9 cellular contexts compared by ENCODE assay signal in the genomic region with DNA sequence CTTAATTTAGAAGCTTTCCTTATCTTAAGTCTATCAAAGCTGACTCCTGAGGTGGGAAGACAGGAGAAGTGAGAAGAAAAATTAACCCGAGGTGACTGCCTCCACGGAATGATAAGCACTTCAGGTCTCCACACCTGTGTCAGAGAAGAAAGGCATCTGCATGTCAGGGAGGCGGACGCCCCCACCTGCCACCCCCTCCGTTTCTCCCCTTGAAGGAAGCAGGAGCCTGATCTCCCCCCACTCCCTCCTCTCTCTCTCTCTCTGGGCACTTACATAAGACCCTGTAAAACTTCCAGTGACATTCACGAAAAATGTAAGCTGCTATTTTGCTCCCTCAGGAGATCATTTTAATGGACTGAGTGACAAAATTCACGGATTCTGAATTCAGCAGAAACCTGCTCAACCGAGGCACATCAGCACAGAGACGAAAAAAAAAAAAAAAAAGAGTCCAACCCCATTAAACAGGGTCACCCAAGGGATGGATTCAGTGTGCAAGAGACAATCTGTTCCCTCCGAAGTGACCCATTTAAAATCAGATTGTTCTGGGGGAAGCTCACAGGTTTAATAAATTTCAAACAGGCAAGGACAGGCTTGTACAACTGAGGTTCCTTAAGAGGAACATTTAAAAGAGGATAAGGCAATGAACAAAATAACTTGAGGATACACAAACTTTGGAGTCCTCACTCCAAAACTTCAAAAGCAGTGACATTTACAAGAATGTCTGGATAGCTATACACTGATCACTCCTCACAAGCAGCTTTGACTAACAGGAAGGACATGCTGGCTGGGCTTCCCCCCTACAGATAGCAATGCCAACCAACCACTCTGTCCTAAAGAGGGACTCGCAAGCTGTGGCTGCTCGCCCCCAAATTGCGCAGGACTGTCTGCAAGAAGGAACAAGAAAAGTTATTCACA. TPM values are rescaled to one million over a fixed set of nuclear protein-coding genes. Genes with fewer than 3 reads are reported as not detected.
DNase-seq lines count a peak whose midpoint lies in the region; ATAC-seq and TF ChIP-seq lines count a peak whose summit lies in the region.
"Had no signal": no experiment of that assay in that cellular context is flagged by ENCODE, and none has a peak within 500 bp of the region (broad histone marks: within the 10 kb centered on the region; RNA-seq: fewer than 3 reads in every experiment).

No MANE protein-coding gene starts in this region.

- peaks cover 16% of the 10 kb centered on the region for H3K4me1 Mint-ChIP-seq in CD14-positive monocyte

- no peak for TF ChIP-seq CTCF in CD14-positive monocyte (IDR thresholded peaks at IDR 0.05)

- H3K27ac ChIP-seq in duodenal mucosa (ENCODE audit: low read depth, low read length) = no peak overlapping the region
- no peak overlapping the region for H3K27ac ChIP-seq in muscle layer of duodenum (ENCODE audit: low read length)

- H3K27me3 ChIP-seq in duodenal mucosa (ENCODE audit: control insufficient read depth in 1 of 2, insufficient read depth in 2 of 2, low read length in 2 of 2) (peaks cover 0 to 11% of the 10 kb centered on the region in 2 donors), muscle layer of duodenum (ENCODE audit: low read depth, low read length) (no peaks in the 10 kb centered on the region)

- H3K4me3 Mint-ChIP-seq in CD14-positive monocyte = peak overlapping the region; percentile 56 to 83

- H3K36me3 ChIP-seq in duodenal mucosa (ENCODE audit: control insufficient read depth in 1 of 2, insufficient read depth in 2 of 2, low read length in 2 of 2) = no peaks in the 10 kb centered on the region
- no peaks in the 10 kb centered on the region for H3K36me3 ChIP-seq in muscle layer of duodenum (ENCODE audit: control insufficient read depth in 1 of 2, insufficient read depth in 2 of 2, low read length in 2 of 2)

- H3K4me3 ChIP-seq in duodenal mucosa (ENCODE audit: low read depth in 1 of 2, low read length in 2 of 2) (peak overlapping the region; percentile 77), muscle layer of duodenum (ENCODE audit: low read depth in 1 of 2, low read length in 2 of 2) (peak overlapping the region; percentile 79 to 93)

- DNase-seq in CD14-positive monocyte (ENCODE audit: low spot score) = no peak
- DNase-seq in HT-29 (ENCODE audit: low spot score) = peak; percentile 1
- DNase-seq in NCI-H446 (lab: John Stamatoyannopoulos, UW) = no peak
- DNase-seq in central memory CD4-positive, alpha-beta T cell = no peak
- no peak for DNase-seq in kidney glomerular epithelial cell (lab: John Stamatoyannopoulos, UW)

- peaks cover 4 to 30% (median 27%) of the 10 kb centered on the region in 7 donors for H3K9me3 Mint-ChIP-seq in CD14-positive monocyte

- ATAC-seq in HG03457 (IDR thresholded peaks at IDR 0.05; ENCODE audit: unreplicated experiment) = no peak
- ATAC-seq: HCT116 had no signal

- peaks cover 14 to 19% of the 10 kb centered on the region in 2 donors for H3K4me1 ChIP-seq in duodenal mucosa (ENCODE audit: control insufficient read depth in 1 of 2, insufficient read depth in 2 of 2, low read length in 2 of 2)
- H3K4me1 ChIP-seq in muscle layer of duodenum (ENCODE audit: control insufficient read depth in 1 of 2, insufficient read depth in 2 of 2, low read length in 2 of 2) = peaks cover 0 to 13% of the 10 kb centered on the region in 2 donors

- peak overlapping the region; percentile 59 to 71 for H3K9ac ChIP-seq in duodenal mucosa (ENCODE audit: low read depth in 1 of 2, low read length in 2 of 2)

- intact Hi-C loops in CD14-positive monocyte (cut with micrococcal nuclease) = no loop called here

- H3K36me3 Mint-ChIP-seq in CD14-positive monocyte = peaks cover 5 to 12% of the 10 kb centered on the region in 2 donors

- H3K27me3 Mint-ChIP-seq in CD14-positive monocyte (ENCODE audit: low read depth in 3 of 3) = peaks cover 54 to 75% (median 59%) of the 10 kb centered on the region in 3 donors

- no peaks in the 10 kb centered on the region for H3K9me3 ChIP-seq in duodenal mucosa (ENCODE audit: control insufficient read depth in 1 of 2, low read length in 2 of 2)
- H3K9me3 ChIP-seq in muscle layer of duodenum (ENCODE audit: control insufficient read depth in 1 of 2, low read length in 2 of 2) = no peaks in the 10 kb centered on the region

- peak overlapping the region in 1 of 7 donors; percentile 42 for H3K27ac Mint-ChIP-seq in CD14-positive monocyte

RNA-seq across cellular contexts. Expression of a gene that starts 1.3 kb away (rescaled TPM):
- under 1 TPM in 1 of 2 donors, not detected in 1; 0.05 TPM for polyA plus RNA-seq in CD14-positive monocyte
- 12.6 and 13.1 TPM in 2 replicates for total RNA-seq in HT-29 (2014; rRNA removed; shearing (Covaris generic))
